8 cellular contexts compared by ENCODE assay signal in genomic region chr3:184525337-184526157, GRCh38. TPM values are rescaled to one million over a fixed set of nuclear protein-coding genes. Genes with fewer than 3 reads are reported as not detected.
DNase-seq lines count a peak whose midpoint lies in the region; ATAC-seq and TF ChIP-seq lines count a peak whose summit lies in the region.

No MANE protein-coding gene starts in this region.

- H3K27ac ChIP-seq in Peyer's patch (peak overlapping the region in 2 of 4 donors; percentile 25 to 41), mucosa of rectum (ENCODE audit: low read depth in 2 of 2, low read length in 2 of 2) (peak overlapping the region; percentile 21 to 23), uterus (peak overlapping the region; percentile 47 to 63)
- no peak overlapping the region for H3K27ac ChIP-seq in effector memory CD4-positive, alpha-beta T cell (ENCODE audit: insufficient read depth, low read length, poor library complexity, severe bottlenecking)

- TF ChIP-seq CTCF in GM10266 (IDR thresholded peaks at IDR 0.05; ENCODE audit: control insufficient read depth, insufficient read depth, low read depth, missing control alignments) (no peak), Peyer's patch (IDR thresholded peaks at IDR 0.05) (no peak), uterus (IDR thresholded peaks at IDR 0.05) (no peak)

- no peaks in the 10 kb centered on the region for H3K36me3 ChIP-seq in Peyer's patch
- H3K36me3 ChIP-seq in effector memory CD4-positive, alpha-beta T cell (ENCODE audit: control insufficient read depth, insufficient read depth, low read length) = no peaks in the 10 kb centered on the region
- no peaks in the 10 kb centered on the region for H3K36me3 ChIP-seq in mucosa of rectum (ENCODE audit: control insufficient read depth in 2 of 2, insufficient read depth in 2 of 2, low read length in 2 of 2)
- H3K36me3 ChIP-seq in uterus = no peaks in the 10 kb centered on the region

- peaks cover 0 to 12% (median 4%) of the 10 kb centered on the region in 4 donors for H3K4me1 ChIP-seq in Peyer's patch
- H3K4me1 ChIP-seq in effector memory CD4-positive, alpha-beta T cell (ENCODE audit: control insufficient read depth, insufficient read depth, low read length, poor library complexity, severe bottlenecking) = peaks cover 10% of the 10 kb centered on the region
- H3K4me1 ChIP-seq in mucosa of rectum (ENCODE audit: control insufficient read depth in 2 of 2, insufficient read depth in 2 of 2, low read length in 2 of 2) = peaks cover 0 to 12% of the 10 kb centered on the region in 2 donors
- H3K4me1 ChIP-seq in uterus = peaks cover 0 to 11% of the 10 kb centered on the region in 2 donors

- H3K9me3 ChIP-seq in Peyer's patch (no peaks in the 10 kb centered on the region), mucosa of rectum (ENCODE audit: control insufficient read depth in 2 of 2, low read length in 2 of 2) (no peaks in the 10 kb centered on the region), uterus (no peaks in the 10 kb centered on the region)
- no peaks in the 10 kb centered on the region for H3K9me3 ChIP-seq in effector memory CD4-positive, alpha-beta T cell (ENCODE audit: control insufficient read depth, low read length)

- peak; percentile 51 for DNase-seq in GM10266 (ENCODE audit: extremely low spot score)
- DNase-seq in Peyer's patch = no peak
- DNase-seq in effector memory CD4-positive, alpha-beta T cell = no peak
- DNase-seq in uterus = peak in 1 of 2 donors; percentile 24
- DNase-seq in T1000 (lab: John Stamatoyannopoulos, UW) = no peak

- no peak for TF ChIP-seq POLR2A in Peyer's patch (IDR thresholded peaks at IDR 0.05)
- no peak for TF ChIP-seq POLR2A in uterus (IDR thresholded peaks at IDR 0.05)

- peak overlapping the region; percentile 28 to 54 (median 46) for H3K4me3 ChIP-seq in Peyer's patch
- peak overlapping the region; percentile 80 for H3K4me3 ChIP-seq in effector memory CD4-positive, alpha-beta T cell (ENCODE audit: insufficient read depth, low read depth, low read length, poor library complexity, severe bottlenecking)
- peak overlapping the region; percentile 54 to 64 for H3K4me3 ChIP-seq in mucosa of rectum (ENCODE audit: low read length in 2 of 2)
- H3K4me3 ChIP-seq in uterus = peak overlapping the region; percentile 27 to 39

- no peak for ATAC-seq in HG03439 (IDR thresholded peaks at IDR 0.05; ENCODE audit: unreplicated experiment)
- no peak for ATAC-seq in GM21786 (IDR thresholded peaks at IDR 0.05; ENCODE audit: unreplicated experiment)

- H3K9ac ChIP-seq in mucosa of rectum (ENCODE audit: low read depth in 1 of 2, low read length in 2 of 2) = peak overlapping the region in 1 of 2 donors; percentile 65

- H3K27me3 ChIP-seq in Peyer's patch (peaks cover 0 to 17% of the 10 kb centered on the region in 2 donors), mucosa of rectum (ENCODE audit: control insufficient read depth in 2 of 2, insufficient read depth in 2 of 2, low read length in 2 of 2) (peaks cover 17 to 18% of the 10 kb centered on the region in 2 donors), uterus (peaks cover 6 to 16% of the 10 kb centered on the region in 2 donors)
- peaks cover 7% of the 10 kb centered on the region for H3K27me3 ChIP-seq in effector memory CD4-positive, alpha-beta T cell (replicated peaks; ENCODE audit: control insufficient read depth, insufficient read depth, low read length, poor library complexity, severe bottlenecking)

- intact Hi-C loops in uterus (cut with DNase I; ENCODE audit: low total_unique reads) = no loop called here

RNA-seq across cellular contexts. Expression of gene EPHB3, which starts 36.0 kb away (rescaled TPM):
- total RNA-seq in Peyer's patch (10 to 100 TPM in 3 of 4 donors, 1 to 10 TPM in 1; 6.0 to 59.4 (median 17.2) TPM), uterus (10 to 100 TPM in 2 of 4 donors, 1 to 10 TPM in 2; 2.0 to 70.2 (median 19.7) TPM)
